Comparison of ENCODE assay signal across 28 cellular contexts in the genomic region with DNA sequence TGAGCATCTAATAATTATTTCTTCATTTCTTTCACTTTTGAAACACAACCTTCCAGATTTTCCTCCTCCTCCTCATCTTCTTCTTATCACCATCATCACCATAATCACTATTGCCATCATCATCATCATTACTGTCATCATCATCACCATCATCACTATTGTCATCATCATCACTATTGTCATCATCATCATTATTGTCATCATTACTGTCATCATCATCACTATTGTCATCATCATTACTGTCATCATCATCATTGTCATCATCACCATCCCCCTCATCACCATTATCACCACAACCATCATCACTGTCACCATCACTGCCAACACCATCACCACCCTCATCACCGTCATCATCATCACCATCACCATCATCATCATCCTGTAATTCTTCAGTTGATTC.
"Had no signal": no experiment of that assay in that cellular context is flagged by ENCODE, and none has a peak within 500 bp of the region (broad histone marks: within the 10 kb centered on the region; RNA-seq: fewer than 3 reads in every experiment).

No MANE protein-coding gene starts in this region.

- H3K4me1 ChIP-seq: ascending aorta had no signal

- ATAC-seq: activated CD8-positive, alpha-beta T cell treated with anti-CD3 and anti-CD28 coated beads for 36 hours; activated naive CD8-positive, alpha-beta T cell treated with anti-CD3 and anti-CD28 coated beads, Interleukin-2, amount 50 U/mL, for 24 hours had no signal

- H3K4me3 ChIP-seq: ascending aorta, cardiac muscle cell had no signal

- H3K27me3 ChIP-seq: ascending aorta had no signal

- H3K9me3 ChIP-seq: ascending aorta had no signal

- H3K27ac ChIP-seq: ascending aorta, cardiac muscle cell, VCaP had no signal

- H3K36me3 ChIP-seq: ascending aorta, cardiac muscle cell had no signal

- FAIRE-seq: bronchial epithelial cell, TTC549 had no signal

- DNase-seq: activated B cell treated with CpG ODN at 0.5 μM for 24 hours; activated CD4-positive, alpha-beta memory T cell treated with anti-CD3 and anti-CD28 coated beads for 36 hours; activated CD4-positive, alpha-beta T cell treated with anti-CD3 and anti-CD28 coated beads for 4 hours; activated CD4-positive, alpha-beta T cell treated with anti-CD3 and anti-CD28 coated beads, Interleukin-2, amount 10 ng/mL, durations not matched to agents 24 days and 14 days; activated CD4-positive, alpha-beta T cell treated with anti-CD3 and anti-CD28 coated beads, Interleukin-2, amount 50 U/mL, for 1 hour; activated CD4-positive, alpha-beta T cell treated with anti-CD3 and anti-CD28 coated beads, Interleukin-2, amount 50 U/mL, for 4 hours; activated CD4-positive, CD25-positive, alpha-beta regulatory T cell treated with anti-CD3 and anti-CD28 coated beads, Interleukin-2, amount 50 U/mL, for 72 hours; activated CD8-positive, alpha-beta memory T cell treated with anti-CD3 and anti-CD28 coated beads, Interleukin-2, amount 50 U/mL, for 4 hours; activated CD8-positive, alpha-beta T cell treated with anti-CD3 and anti-CD28 coated beads for 36 hours; activated effector memory CD4-positive, alpha-beta T cell treated with Interleukin-2 at 50 U/mL for 16 hours; activated gamma-delta T cell; activated naive CD4-positive, alpha-beta T cell treated with anti-CD3 and anti-CD28 coated beads, Interleukin-2, amount 10 ng/mL, durations not matched to agents 7 days and 5 days; activated naive CD4-positive, alpha-beta T cell treated with Interleukin-2 at 50 U/mL for 16 hours; activated naive CD8-positive, alpha-beta T cell treated with anti-CD3 and anti-CD28 coated beads, Interleukin-2, amount 10 ng/mL, durations not matched to agents 7 days and 5 days; activated naive CD8-positive, alpha-beta T cell treated with anti-CD3 and anti-CD28 coated beads, Interleukin-2, amount 50 U/mL, for 24 hours; activated T-cell treated with anti-CD3 and anti-CD28 coated beads, Interleukin-2, amount 50 U/mL, for 24 hours; activated T-cell treated with anti-CD3 and anti-CD28 coated beads, Interleukin-2, amount 50 U/mL, for 48 hours; amygdala; anterior cingulate cortex; caudate nucleus; cerebellar nuclear complex; T-helper 2 cell; T-helper 9 cell had no signal
